Comparison of ENCODE assay signal across 6 cellular contexts in genomic region chr19:14091885-14092462, GRCh38. TPM values are rescaled to one million over a fixed set of nuclear protein-coding genes. Genes with fewer than 3 reads are reported as not detected.
DNase-seq lines count a peak whose midpoint lies in the region; ATAC-seq and TF ChIP-seq lines count a peak whose summit lies in the region.

No MANE protein-coding gene starts in this region.

- TF ChIP-seq CTCF in retinal pigment epithelial cell (conservative IDR thresholded peaks at IDR 0.05; ENCODE audit: low read depth, low read length): no peak

- H3K9ac ChIP-seq in duodenal mucosa (ENCODE audit: low read depth in 1 of 2, low read length in 2 of 2): peak overlapping the region in 1 of 2 donors; percentile 86

- ATAC-seq in GM18502 (IDR thresholded peaks at IDR 0.05; ENCODE audit: poor library complexity, unreplicated experiment) (peak; percentile 15), HG02759 (IDR thresholded peaks at IDR 0.05; ENCODE audit: unreplicated experiment) (no peak)

- peaks cover 6 to 7% of the 10 kb centered on the region in 2 donors for H3K9me3 ChIP-seq in duodenal mucosa (ENCODE audit: control insufficient read depth in 1 of 2, low read length in 2 of 2)

- H3K36me3 ChIP-seq in duodenal mucosa (ENCODE audit: control insufficient read depth in 1 of 2, insufficient read depth in 2 of 2, low read length in 2 of 2): peaks cover 14 to 17% of the 10 kb centered on the region in 2 donors

- peaks cover 4 to 10% of the 10 kb centered on the region in 2 donors for H3K4me1 ChIP-seq in duodenal mucosa (ENCODE audit: control insufficient read depth in 1 of 2, insufficient read depth in 2 of 2, low read length in 2 of 2)

- peak overlapping the region; percentile 77 for H3K4me3 ChIP-seq in Jurkat, Clone E6-1 (ENCODE audit: low read length)
- H3K4me3 ChIP-seq in duodenal mucosa (ENCODE audit: low read depth in 1 of 2, low read length in 2 of 2): peak overlapping the region; percentile 84 to 89
- peak overlapping the region; percentile 80 for H3K4me3 ChIP-seq in retinal pigment epithelial cell (ENCODE audit: low read length)

- H3K27ac ChIP-seq in duodenal mucosa (ENCODE audit: low read depth, low read length): no peak overlapping the region

- no peak for DNase-seq in Jurkat, Clone E6-1 (ENCODE audit: low read depth, low spot score)
- DNase-seq in retinal pigment epithelial cell (ENCODE audit: low read depth) (no peak), Ammon's horn (ENCODE audit: low spot score) (no peak)

- H3K27me3 ChIP-seq in duodenal mucosa (ENCODE audit: control insufficient read depth in 1 of 2, insufficient read depth in 2 of 2, low read length in 2 of 2): no peaks in the 10 kb centered on the region

RNA-seq across cellular contexts. Expression of gene SAMD1, which starts 1.4 kb away (rescaled TPM):
- 84.3 TPM for polyA plus RNA-seq in Jurkat, Clone E6-1 (2012; ENCODE audit: insufficient read depth, insufficient read length)

RNA-seq across cellular contexts. Expression of gene C19orf67, which starts 6.4 kb away (rescaled TPM):
- not detected for polyA plus RNA-seq in Jurkat, Clone E6-1 (2012; ENCODE audit: insufficient read depth, insufficient read length)

RNA-seq across cellular contexts. Expression of gene MISP3, which starts 19.4 kb away (rescaled TPM):
- 3.0 TPM for polyA plus RNA-seq in Jurkat, Clone E6-1 (2012; ENCODE audit: insufficient read depth, insufficient read length)

RNA-seq across cellular contexts. Expression of gene PRKACA, which starts 25.6 kb away (rescaled TPM):
- polyA plus RNA-seq in Jurkat, Clone E6-1 (2012; ENCODE audit: insufficient read depth, insufficient read length): 49.7 TPM

RNA-seq across cellular contexts. Expression of gene PALM3, which starts 30.1 kb away (rescaled TPM):
- not detected for polyA plus RNA-seq in Jurkat, Clone E6-1 (2012; ENCODE audit: insufficient read depth, insufficient read length)
